9 cellular contexts compared by ENCODE assay signal in the genomic region with DNA sequence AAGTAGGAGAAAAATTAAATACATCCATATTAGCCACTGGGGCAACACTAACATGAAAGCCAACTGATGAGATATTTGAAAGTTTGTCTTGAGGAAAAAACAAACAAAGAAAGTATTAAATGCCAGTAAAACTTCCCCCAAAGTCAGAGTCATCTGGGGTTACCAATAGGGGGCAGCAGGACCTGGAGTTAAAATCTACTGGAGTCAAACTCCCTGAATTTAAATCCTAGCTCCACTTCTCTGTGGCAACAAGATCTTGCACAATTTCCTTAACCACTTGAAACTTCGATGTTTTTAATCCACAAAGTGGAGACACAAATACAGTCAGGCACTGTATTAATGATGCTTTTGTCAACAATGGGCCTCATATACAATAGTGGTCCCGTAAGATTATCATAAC. TPM values are rescaled to one million over a fixed set of nuclear protein-coding genes. Genes with fewer than 3 reads are reported as not detected.
A peak's percentile ranks its signal among the peaks of the same experiment; 100 is the strongest.
DNase-seq lines count a peak whose midpoint lies in the region; ATAC-seq and TF ChIP-seq lines count a peak whose summit lies in the region.
"Had no signal": no experiment of that assay in that cellular context is flagged by ENCODE, and none has a peak within 500 bp of the region (broad histone marks: within the 10 kb centered on the region; RNA-seq: fewer than 3 reads in every experiment).

No MANE protein-coding gene starts in this region.

- no peak for ATAC-seq in GM21423 (IDR thresholded peaks at IDR 0.05; ENCODE audit: unreplicated experiment)

- TF ChIP-seq CTCF in GM13977 (IDR thresholded peaks at IDR 0.05; ENCODE audit: extremely low read depth, insufficient read depth, missing control alignments): peak; percentile 47

- in situ Hi-C loops in GM13977 (cut with MboI; ENCODE audit: low pct_unique_long_range_greater_than_20kb, low sequenced_read_pairs, unreplicated experiment): no loop called here
- in situ Hi-C loops in SK-MEL-5 (cut with HindIII; ENCODE audit: low pct_unique_long_range_greater_than_20kb, low sequenced_read_pairs): no loop called here

- peak; percentile 23 for DNase-seq in A172 (ENCODE audit: low spot score)
- no peak for DNase-seq in GM13977 (ENCODE audit: low spot score)
- peak; percentile 64 for DNase-seq in SK-MEL-5 (ENCODE audit: low read depth, low spot score)
- DNase-seq in foreskin melanocyte: peak; percentile 42
- DNase-seq in NK-92 (lab: John Stamatoyannopoulos, UW; ENCODE audit: unreplicated experiment): no peak
- DNase-seq in DMS153 treated with DMSO at 0.1 percent for 48 hours (lab: John Stamatoyannopoulos, UW; ENCODE audit: unreplicated experiment): no peak
- no peak for DNase-seq in mesenteric fat pad (ENCODE audit: low spot score)
- DNase-seq: spleen had no signal

RNA-seq across cellular contexts. Expression of gene PLEKHG7, which starts 14.4 kb away (rescaled TPM):
- not detected in 2 replicates for total RNA-seq in A172 (2014; rRNA removed; shearing (Covaris generic))
- total RNA-seq in SK-MEL-5 (2014; rRNA removed; shearing (Covaris generic)): not detected in 2 replicates
- not detected in 2 replicates for polyA plus RNA-seq in SK-MEL-5 (2015; cell fraction: cytosol; rRNA removed)
- not detected in 2 replicates for polyA plus RNA-seq in SK-MEL-5 (2015; cell fraction: nucleus; rRNA removed)
- not detected for total RNA-seq in mesenteric fat pad

Comparison
In these comparisons a context has a peak if more than half of its experiments do, and no peak if none do; other contexts are left out.
1. DNase-seq: peak in A172 (single experiment), SK-MEL-5 (single experiment) and foreskin melanocyte (single experiment); none in GM13977 (single experiment), NK-92 (single experiment), DMS153 treated with DMSO at 0.1 percent for 48 hours (single experiment) and mesenteric fat pad (single experiment).